1 cellular context compared by ENCODE assay signal in genomic region chr3:115518100-115518852, GRCh38.
TF ChIP-seq lines count a peak whose summit lies in the region.

No MANE protein-coding gene starts in this region.

TF ChIP-seq in GM23338, 12 proteins besides CTCF, POLR2A, EP300 and RAD21 (continued from another document):
- TF ChIP-seq ETS1 (IDR thresholded peaks at IDR 0.05) (no peak), NANOG (IDR thresholded peaks at IDR 0.05; ENCODE audit: borderline replicate concordance) (no peak), ZNF331 (CRISPR knock-in tag; IDR thresholded peaks at IDR 0.05; ENCODE audit: low read depth) (no peak), STAT1 (IDR thresholded peaks at IDR 0.05; ENCODE audit: unreplicated experiment) (no peak), JUNB (IDR thresholded peaks at IDR 0.05; ENCODE audit: unreplicated experiment) (no peak)
